8 cellular contexts compared by ENCODE assay signal in the genomic region with DNA sequence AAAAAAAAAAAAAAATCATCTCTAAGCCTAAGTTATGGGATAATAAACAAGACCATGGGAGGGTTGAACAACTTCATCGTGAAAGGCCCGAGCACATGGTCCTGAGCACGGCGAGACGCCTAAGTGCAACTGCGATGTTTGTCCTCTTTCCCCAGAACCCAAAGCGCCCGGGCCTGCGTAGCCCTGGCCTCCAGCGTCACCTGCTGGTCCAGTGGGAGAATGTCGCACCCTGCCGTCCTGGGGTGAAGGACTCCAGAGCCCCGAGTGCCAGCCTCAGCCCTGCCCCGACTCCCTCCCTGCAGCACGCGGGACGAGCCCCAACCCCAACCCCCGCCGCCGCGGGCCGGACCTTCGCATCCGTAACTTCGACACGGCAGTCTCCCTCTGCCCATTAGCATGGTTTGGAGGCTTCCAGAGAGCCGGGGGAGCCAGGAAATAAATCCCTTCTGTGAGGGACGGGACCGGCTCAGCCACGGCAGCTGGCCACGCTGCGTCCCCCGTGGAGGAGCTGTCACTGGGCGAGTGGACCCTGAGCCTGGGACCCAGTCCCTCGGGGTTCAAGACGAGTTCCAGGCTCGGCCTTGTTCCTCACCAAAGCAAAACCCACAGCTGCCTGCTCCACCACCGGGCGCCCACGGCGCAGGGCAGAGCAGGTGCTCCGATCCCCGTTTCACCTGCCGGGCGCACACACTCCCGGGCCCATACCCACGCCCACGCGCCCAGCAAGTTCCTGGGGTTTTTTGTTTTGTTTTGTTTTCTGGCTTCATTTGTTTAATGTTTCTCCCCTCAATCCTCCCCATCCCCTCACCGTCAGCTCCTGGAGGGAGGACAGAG.
DNase-seq lines count a peak whose midpoint lies in the region; ATAC-seq and TF ChIP-seq lines count a peak whose summit lies in the region.

No MANE protein-coding gene starts in this region.

- H3K27ac Mint-ChIP-seq in WTC11, result no peak overlapping the region
- H3K27ac Mint-ChIP-seq in chondrocyte (ENCODE audit: unreplicated experiment), result no peak overlapping the region

- H3K27me3 ChIP-seq in AG04450 (ENCODE audit: control insufficient read depth, insufficient read depth, low read length), result peaks cover 59% of the 10 kb centered on the region

- no peak overlapping the region for H3K27ac ChIP-seq in AG04450 (ENCODE audit: low read depth, low read length)

- TF ChIP-seq CTCF in AG04450 (IDR thresholded peaks at IDR 0.05; ENCODE audit: low read depth, low read length), result peak; percentile 87
- peak; percentile 91 for TF ChIP-seq CTCF in WTC11 (IDR thresholded peaks at IDR 0.05)
- peak; percentile 93 for TF ChIP-seq CTCF in chondrocyte (IDR thresholded peaks at IDR 0.05)

- H3K36me3 Mint-ChIP-seq in WTC11 (no peaks in the 10 kb centered on the region), chondrocyte (ENCODE audit: low read depth) (no peaks in the 10 kb centered on the region)

- ATAC-seq in GM18502 (IDR thresholded peaks at IDR 0.05; ENCODE audit: poor library complexity, unreplicated experiment) (peak; percentile 90), HG02943 (IDR thresholded peaks at IDR 0.05; ENCODE audit: low read depth, unreplicated experiment) (peak; percentile 80), WTC11 (peak; percentile 87), left colon (peak; percentile 98)

- H3K9me3 Mint-ChIP-seq in WTC11, result peaks cover 3% of the 10 kb centered on the region; the same call in 1 of the 2 replicates
- H3K9me3 Mint-ChIP-seq in chondrocyte (ENCODE audit: low read depth), result peaks cover 3% of the 10 kb centered on the region

- CTCF ChIA-PET in AG04450 (lab: Charles Lee), result interaction anchor here (0.6 to 6.2 kb wide), 11 partner anchors 13 to 636 kb away, joined by 3 to 70 read pairs (median 3); no protein-coding TSS in a partner anchor
- CTCF ChIA-PET in WTC11 (lab: Charles Lee), result interaction anchor here (0.7 to 6.2 kb wide), 14 partner anchors 15 to 636 kb away, joined by 3 to 91 read pairs (median 3); no protein-coding TSS in a partner anchor

- no peaks in the 10 kb centered on the region; the same call in 1 of the 2 replicates for H3K9me3 ChIP-seq in AG04450 (ENCODE audit: control insufficient read depth, insufficient read depth, low read length)

- H3K4me1 Mint-ChIP-seq in WTC11, result peaks cover 29% of the 10 kb centered on the region
- H3K4me1 Mint-ChIP-seq in chondrocyte (ENCODE audit: low read depth), result peaks cover 18% of the 10 kb centered on the region

- peak overlapping the region; percentile 31 for H3K4me3 ChIP-seq in AG04450 (ENCODE audit: low read depth, low read length)

- DNase-seq in AG04450 (ENCODE audit: low read depth, low spot score) (peak; percentile 24), NCI-H2029 treated with DMSO at 0.1 percent for 48 hours (lab: John Stamatoyannopoulos, UW) (peak; percentile 47), WTC11 (ENCODE audit: low spot score) (peak; percentile 94), chondrocyte (ENCODE audit: low spot score) (peak; percentile 95), left colon (peak; percentile 56 to 78)
- peak; percentile 15 to 53 for DNase-seq in stimulated activated CD4-positive, alpha-beta T cell treated with anti-CD3 and anti-CD28 coated beads, Interleukin-1b, Interleukin-23, amount 100 ng/mL, for 4 hours (ENCODE audit: low read depth in 2 of 2)

- peaks cover 79% of the 10 kb centered on the region for H3K27me3 Mint-ChIP-seq in WTC11 (ENCODE audit: low read depth)
- H3K27me3 Mint-ChIP-seq in chondrocyte (ENCODE audit: low read depth), result peaks cover 63% of the 10 kb centered on the region

- peak overlapping the region; percentile 65 for H3K4me3 Mint-ChIP-seq in WTC11
- peak overlapping the region; percentile 49 for H3K4me3 Mint-ChIP-seq in chondrocyte (ENCODE audit: unreplicated experiment)

- intact Hi-C loops in left colon (cut with DNase I, micrococcal nuclease), result loop anchor here in 1 of 2 donors (2.0 kb wide), 1 partner anchor 144 kb away; no protein-coding TSS in a partner anchor

- POLR2A ChIA-PET in AG04450 (lab: Yijun Ruan, JAX) (no interaction called here), WTC11 (lab: Charles Lee) (no interaction called here)

TF ChIP-seq in WTC11, 78 proteins besides CTCF, POLR2A, EP300 and RAD21 (continues in another document):
- TF ChIP-seq NFE2L1 (CRISPR knock-in tag; IDR thresholded peaks at IDR 0.05), result peak; percentile 34; the same call in 1 of the 2 replicates
- TF ChIP-seq HMGXB4 (CRISPR knock-in tag; IDR thresholded peaks at IDR 0.05), result 0 out of 2 replicates have a peak, but pooled peaks have one; percentile 15
- peak; percentile 64; the same call in 1 of the 2 replicates for TF ChIP-seq ZNF138 (CRISPR knock-in tag; conservative IDR thresholded peaks at IDR 0.05)
- TF ChIP-seq CDX4 (CRISPR knock-in tag; IDR thresholded peaks at IDR 0.05; ENCODE audit: borderline replicate concordance), result no peak
- peak; percentile 68 for TF ChIP-seq TEAD4 (CRISPR knock-in tag; IDR thresholded peaks at IDR 0.05)
- TF ChIP-seq ZNF281 (CRISPR knock-in tag; IDR thresholded peaks at IDR 0.05), result peak; percentile 18; the same call in 1 of the 2 replicates
- TF ChIP-seq ZNF317 (CRISPR knock-in tag; IDR thresholded peaks at IDR 0.05; ENCODE audit: borderline replicate concordance, low read depth), result no peak
- TF ChIP-seq ZNF532 (CRISPR knock-in tag; IDR thresholded peaks at IDR 0.05; ENCODE audit: borderline replicate concordance), result no peak

Comparison
In these comparisons a context has a peak if more than half of its experiments do, and no peak if none do; other contexts are left out.
1. DNase-seq: peak in every context shown above with its lines; median percentile 95 in chondrocyte; 94 in WTC11; 67 in left colon; 47 in NCI-H2029 treated with DMSO at 0.1 percent for 48 hours; 34 in stimulated activated CD4-positive, alpha-beta T cell treated with anti-CD3 and anti-CD28 coated beads, Interleukin-1b, Interleukin-23, amount 100 ng/mL, for 4 hours; 24 in AG04450.